ENCODE assay signal across 24 cellular contexts in the genomic region with DNA sequence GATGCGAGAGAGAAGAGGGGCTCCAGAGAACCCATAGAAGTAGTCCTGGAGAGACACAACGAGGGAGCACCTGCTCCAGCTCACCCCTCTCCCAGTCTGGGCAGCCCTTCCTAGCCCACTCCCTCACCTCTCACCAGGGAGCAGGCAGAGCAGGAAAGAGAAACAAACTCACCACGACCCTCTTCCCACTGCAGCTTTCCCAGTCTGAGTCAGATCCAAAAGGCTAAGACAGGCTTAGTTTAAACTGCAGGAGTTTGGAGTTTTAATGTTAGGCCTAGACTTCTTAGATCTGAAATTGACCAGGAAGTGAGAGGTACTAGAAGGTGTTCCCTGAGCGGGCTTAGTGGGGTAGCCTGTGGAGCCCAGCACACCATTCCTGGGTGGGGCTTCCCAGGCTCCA. TPM values are rescaled to one million over a fixed set of nuclear protein-coding genes. Genes with fewer than 3 reads are reported as not detected.
"Had no signal": no experiment of that assay in that cellular context is flagged by ENCODE, and none has a peak within 500 bp of the region (broad histone marks: within the 10 kb centered on the region; RNA-seq: fewer than 3 reads in every experiment).

No MANE protein-coding gene starts in this region.

- H3K4me3 ChIP-seq: gastrocnemius medialis, heart left ventricle, prostate gland, suprapubic skin had no signal

- H3K9me3 ChIP-seq: gastrocnemius medialis, prostate gland, suprapubic skin had no signal

- H3K36me3 ChIP-seq: gastrocnemius medialis, heart left ventricle, prostate gland, suprapubic skin had no signal

- DNase-seq: activated CD4-positive, alpha-beta memory T cell treated with anti-CD3 and anti-CD28 coated beads, Interleukin-2, amount 10 ng/mL, durations not matched to agents 7 days and 5 days; activated CD4-positive, alpha-beta T cell treated with anti-CD3 and anti-CD28 coated beads for 36 hours; activated CD8-positive, alpha-beta memory T cell treated with anti-CD3 and anti-CD28 coated beads, Interleukin-2, amount 50 U/mL, for 4 hours; activated gamma-delta T cell treated with Interleukin-2 at 50 U/mL for 16 hours; activated naive CD8-positive, alpha-beta T cell treated with anti-CD3 and anti-CD28 coated beads for 36 hours; activated T-cell treated with anti-CD3 and anti-CD28 coated beads, Interleukin-2, amount 50 U/mL, for 48 hours; anterior cingulate cortex; effector memory CD8-positive, alpha-beta T cell; gastrocnemius medialis; immature natural killer cell; stimulated activated naive CD8-positive, alpha-beta T cell treated with anti-CD3 and anti-CD28 coated beads, Interleukin-15, Interleukin-2, amounts not matched to agents 100 U/mL and 50 U/mL, for 24 hours; T-helper 9 cell had no signal

- H3K27ac ChIP-seq: epithelial cell of prostate, gastrocnemius medialis, prostate gland, suprapubic skin had no signal

- H3K27me3 ChIP-seq: gastrocnemius medialis, heart left ventricle, suprapubic skin had no signal

- ATAC-seq: activated CD4-positive, alpha-beta T cell treated with anti-CD3 and anti-CD28 coated beads for 36 hours; effector memory CD8-positive, alpha-beta T cell; gastrocnemius medialis; right cardiac atrium; stimulated activated naive CD8-positive, alpha-beta T cell treated with anti-CD3 and anti-CD28 coated beads, Interleukin-15, Interleukin-2, amounts not matched to agents 100 U/mL and 50 U/mL, for 24 hours had no signal

RNA-seq across cellular contexts. Expression of gene SLC1A7, which starts 29.6 kb away (rescaled TPM):
- total RNA-seq: activated CD4-positive, alpha-beta memory T cell treated with anti-CD3 and anti-CD28 coated beads, Interleukin-2, amount 10 ng/mL, durations not matched to agents 7 days and 5 days; activated CD4-positive, alpha-beta T cell treated with anti-CD3 and anti-CD28 coated beads for 36 hours; activated naive CD8-positive, alpha-beta T cell treated with anti-CD3 and anti-CD28 coated beads for 36 hours; bronchial epithelial cell; cerebellum; dermis blood vessel endothelial cell; lower leg skin; mesothelial cell of epicardium; suprapubic skin; ureter had no signal
- polyA plus RNA-seq: neural cell had no signal

RNA-seq across cellular contexts. Expression of gene PODN, which starts 50.8 kb away (rescaled TPM):
- total RNA-seq: activated CD4-positive, alpha-beta memory T cell treated with anti-CD3 and anti-CD28 coated beads, Interleukin-2, amount 10 ng/mL, durations not matched to agents 7 days and 5 days; activated CD4-positive, alpha-beta T cell treated with anti-CD3 and anti-CD28 coated beads for 36 hours; activated naive CD8-positive, alpha-beta T cell treated with anti-CD3 and anti-CD28 coated beads for 36 hours; dermis blood vessel endothelial cell had no signal
